ENCODE assay signal across 8 cellular contexts in genomic region chr2:10375570-10376266, GRCh38.
DNase-seq lines count a peak whose midpoint lies in the region; ATAC-seq, FAIRE-seq and TF ChIP-seq lines count a peak whose summit lies in the region.

No MANE protein-coding gene starts in this region.

- no peak for TF ChIP-seq CTCF in D721Med (IDR thresholded peaks at IDR 0.05; ENCODE audit: insufficient read depth, missing control alignments)

- DNase-seq in DMS79 (lab: John Stamatoyannopoulos, UW), result peak; percentile 65
- peak; percentile 48 for DNase-seq in NCI-H2227 treated with DMSO at 0.1 percent for 48 hours (lab: John Stamatoyannopoulos, UW)
- DNase-seq in germinal center (ENCODE audit: low spot score), result peak; percentile 78
- no peak for DNase-seq in OCI-M1 (lab: John Stamatoyannopoulos, UW)
- DNase-seq in D721Med (ENCODE audit: insufficient read length, low spot score), result no peak
- no peak for DNase-seq in RKO (ENCODE audit: low spot score)
- no peak for DNase-seq in central memory CD4-positive, alpha-beta T cell

- no peak for FAIRE-seq in D721Med (lab: Jason Lieb, UNC)

- peak; percentile 39 for ATAC-seq in HG02571 (IDR thresholded peaks at IDR 0.05; ENCODE audit: unreplicated experiment)

Comparison
In these comparisons a context has a peak if more than half of its experiments do, and no peak if none do; other contexts are left out.
1. DNase-seq: peak in DMS79 (single experiment), NCI-H2227 treated with DMSO at 0.1 percent for 48 hours (single experiment) and germinal center (single experiment); none in OCI-M1 (single experiment), D721Med (single experiment), RKO (single experiment) and central memory CD4-positive, alpha-beta T cell (single experiment).